Comparison of ENCODE assay signal across 1 cellular context in genomic region chr17:81976332-81977210, GRCh38.
TF ChIP-seq lines count a peak whose summit lies in the region.

No MANE protein-coding gene starts in this region.

TF ChIP-seq in K562, 482 proteins besides CTCF, POLR2A, EP300 and RAD21 (continued from another document and continues in another):
- no peak for TF ChIP-seq FOS (IDR thresholded peaks at IDR 0.05; ENCODE audit: extremely low read depth, insufficient read length)
- TF ChIP-seq, protein P1, sequence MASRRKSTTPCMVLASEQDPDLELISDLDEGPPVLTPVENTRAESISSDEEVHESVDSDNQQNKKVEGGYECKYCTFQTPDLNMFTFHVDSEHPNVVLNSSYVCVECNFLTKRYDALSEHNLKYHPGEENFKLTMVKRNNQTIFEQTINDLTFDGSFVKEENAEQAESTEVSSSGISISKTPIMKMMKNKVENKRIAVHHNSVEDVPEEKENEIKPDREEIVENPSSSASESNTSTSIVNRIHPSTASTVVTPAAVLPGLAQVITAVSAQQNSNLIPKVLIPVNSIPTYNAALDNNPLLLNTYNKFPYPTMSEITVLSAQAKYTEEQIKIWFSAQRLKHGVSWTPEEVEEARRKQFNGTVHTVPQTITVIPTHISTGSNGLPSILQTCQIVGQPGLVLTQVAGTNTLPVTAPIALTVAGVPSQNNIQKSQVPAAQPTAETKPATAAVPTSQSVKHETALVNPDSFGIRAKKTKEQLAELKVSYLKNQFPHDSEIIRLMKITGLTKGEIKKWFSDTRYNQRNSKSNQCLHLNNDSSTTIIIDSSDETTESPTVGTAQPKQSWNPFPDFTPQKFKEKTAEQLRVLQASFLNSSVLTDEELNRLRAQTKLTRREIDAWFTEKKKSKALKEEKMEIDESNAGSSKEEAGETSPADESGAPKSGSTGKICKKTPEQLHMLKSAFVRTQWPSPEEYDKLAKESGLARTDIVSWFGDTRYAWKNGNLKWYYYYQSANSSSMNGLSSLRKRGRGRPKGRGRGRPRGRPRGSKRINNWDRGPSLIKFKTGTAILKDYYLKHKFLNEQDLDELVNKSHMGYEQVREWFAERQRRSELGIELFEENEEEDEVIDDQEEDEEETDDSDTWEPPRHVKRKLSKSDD (conservative IDR thresholded peaks at IDR 0.05; ENCODE audit: low read length), result no peak
- no peak for TF ChIP-seq PHF21A (IDR thresholded peaks at IDR 0.05; ENCODE audit: borderline replicate concordance, low read depth)
- no peak; the same call in 1 of the 2 replicates for TF ChIP-seq RB1 (IDR thresholded peaks at IDR 0.05; ENCODE audit: low read depth)
- no peak for TF ChIP-seq RFX7 (CRISPR knock-in tag; IDR thresholded peaks at IDR 0.05)
- TF ChIP-seq, protein P2, sequence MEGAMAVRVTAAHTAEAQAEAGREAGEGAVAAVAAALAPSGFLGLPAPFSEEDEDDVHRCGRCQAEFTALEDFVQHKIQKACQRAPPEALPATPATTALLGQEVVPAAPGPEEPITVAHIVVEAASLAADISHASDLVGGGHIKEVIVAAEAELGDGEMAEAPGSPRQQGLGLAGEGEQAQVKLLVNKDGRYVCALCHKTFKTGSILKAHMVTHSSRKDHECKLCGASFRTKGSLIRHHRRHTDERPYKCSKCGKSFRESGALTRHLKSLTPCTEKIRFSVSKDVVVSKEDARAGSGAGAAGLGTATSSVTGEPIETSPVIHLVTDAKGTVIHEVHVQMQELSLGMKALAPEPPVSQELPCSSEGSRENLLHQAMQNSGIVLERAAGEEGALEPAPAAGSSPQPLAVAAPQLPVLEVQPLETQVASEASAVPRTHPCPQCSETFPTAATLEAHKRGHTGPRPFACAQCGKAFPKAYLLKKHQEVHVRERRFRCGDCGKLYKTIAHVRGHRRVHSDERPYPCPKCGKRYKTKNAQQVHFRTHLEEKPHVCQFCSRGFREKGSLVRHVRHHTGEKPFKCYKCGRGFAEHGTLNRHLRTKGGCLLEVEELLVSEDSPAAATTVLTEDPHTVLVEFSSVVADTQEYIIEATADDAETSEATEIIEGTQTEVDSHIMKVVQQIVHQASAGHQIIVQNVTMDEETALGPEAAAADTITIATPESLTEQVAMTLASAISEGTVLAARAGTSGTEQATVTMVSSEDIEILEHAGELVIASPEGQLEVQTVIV (CRISPR knock-in tag; IDR thresholded peaks at IDR 0.05; ENCODE audit: borderline replicate concordance), result no peak
- no peak for TF ChIP-seq STAG1 (CRISPR knock-in tag; IDR thresholded peaks at IDR 0.05; ENCODE audit: borderline replicate concordance)
- peak; percentile 57; the same call in 1 of the 2 replicates for TF ChIP-seq ZNF707 (CRISPR knock-in tag; conservative IDR thresholded peaks at IDR 0.05)
- no peak for TF ChIP-seq BACH1 (tag; IDR thresholded peaks at IDR 0.05)
- no peak for TF ChIP-seq ZBTB7A (IDR thresholded peaks at IDR 0.05; ENCODE audit: borderline replicate concordance, control insufficient read depth, low read depth, low read length)
- no peak for TF ChIP-seq ETV1 (tag; conservative IDR thresholded peaks at IDR 0.05; ENCODE audit: low read depth)
- peak; percentile 81 for TF ChIP-seq ZNF395 (CRISPR knock-in tag; IDR thresholded peaks at IDR 0.05)
- no peak for TF ChIP-seq SNRNP70 (optimal IDR thresholded peaks at IDR 0.05; ENCODE audit: low read depth, low read length)
- TF ChIP-seq, protein P3, sequence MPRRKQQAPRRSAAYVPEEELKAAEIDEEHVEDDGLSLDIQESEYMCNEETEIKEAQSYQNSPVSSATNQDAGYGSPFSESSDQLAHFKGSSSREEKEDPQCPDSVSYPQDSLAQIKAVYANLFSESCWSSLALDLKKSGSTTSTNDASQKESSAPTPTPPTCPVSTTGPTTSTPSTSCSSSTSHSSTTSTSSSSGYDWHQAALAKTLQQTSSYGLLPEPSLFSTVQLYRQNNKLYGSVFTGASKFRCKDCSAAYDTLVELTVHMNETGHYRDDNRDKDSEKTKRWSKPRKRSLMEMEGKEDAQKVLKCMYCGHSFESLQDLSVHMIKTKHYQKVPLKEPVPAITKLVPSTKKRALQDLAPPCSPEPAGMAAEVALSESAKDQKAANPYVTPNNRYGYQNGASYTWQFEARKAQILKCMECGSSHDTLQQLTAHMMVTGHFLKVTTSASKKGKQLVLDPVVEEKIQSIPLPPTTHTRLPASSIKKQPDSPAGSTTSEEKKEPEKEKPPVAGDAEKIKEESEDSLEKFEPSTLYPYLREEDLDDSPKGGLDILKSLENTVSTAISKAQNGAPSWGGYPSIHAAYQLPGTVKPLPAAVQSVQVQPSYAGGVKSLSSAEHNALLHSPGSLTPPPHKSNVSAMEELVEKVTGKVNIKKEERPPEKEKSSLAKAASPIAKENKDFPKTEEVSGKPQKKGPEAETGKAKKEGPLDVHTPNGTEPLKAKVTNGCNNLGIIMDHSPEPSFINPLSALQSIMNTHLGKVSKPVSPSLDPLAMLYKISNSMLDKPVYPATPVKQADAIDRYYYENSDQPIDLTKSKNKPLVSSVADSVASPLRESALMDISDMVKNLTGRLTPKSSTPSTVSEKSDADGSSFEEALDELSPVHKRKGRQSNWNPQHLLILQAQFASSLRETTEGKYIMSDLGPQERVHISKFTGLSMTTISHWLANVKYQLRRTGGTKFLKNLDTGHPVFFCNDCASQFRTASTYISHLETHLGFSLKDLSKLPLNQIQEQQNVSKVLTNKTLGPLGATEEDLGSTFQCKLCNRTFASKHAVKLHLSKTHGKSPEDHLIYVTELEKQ (CRISPR knock-in tag; IDR thresholded peaks at IDR 0.05), result no peak
- no peak for TF ChIP-seq SIRT6 (IDR thresholded peaks at IDR 0.05; ENCODE audit: low read depth, low read length)
- TF ChIP-seq CREB3 (tag; conservative IDR thresholded peaks at IDR 0.05; ENCODE audit: low read depth), result peak; percentile 79; the same call in 1 of the 2 replicates
- TF ChIP-seq, protein P4, sequence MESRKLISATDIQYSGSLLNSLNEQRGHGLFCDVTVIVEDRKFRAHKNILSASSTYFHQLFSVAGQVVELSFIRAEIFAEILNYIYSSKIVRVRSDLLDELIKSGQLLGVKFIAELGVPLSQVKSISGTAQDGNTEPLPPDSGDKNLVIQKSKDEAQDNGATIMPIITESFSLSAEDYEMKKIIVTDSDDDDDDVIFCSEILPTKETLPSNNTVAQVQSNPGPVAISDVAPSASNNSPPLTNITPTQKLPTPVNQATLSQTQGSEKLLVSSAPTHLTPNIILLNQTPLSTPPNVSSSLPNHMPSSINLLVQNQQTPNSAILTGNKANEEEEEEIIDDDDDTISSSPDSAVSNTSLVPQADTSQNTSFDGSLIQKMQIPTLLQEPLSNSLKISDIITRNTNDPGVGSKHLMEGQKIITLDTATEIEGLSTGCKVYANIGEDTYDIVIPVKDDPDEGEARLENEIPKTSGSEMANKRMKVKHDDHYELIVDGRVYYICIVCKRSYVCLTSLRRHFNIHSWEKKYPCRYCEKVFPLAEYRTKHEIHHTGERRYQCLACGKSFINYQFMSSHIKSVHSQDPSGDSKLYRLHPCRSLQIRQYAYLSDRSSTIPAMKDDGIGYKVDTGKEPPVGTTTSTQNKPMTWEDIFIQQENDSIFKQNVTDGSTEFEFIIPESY (CRISPR knock-in tag; IDR thresholded peaks at IDR 0.05), result 0 out of 2 replicates have a peak, but pooled peaks have one; percentile 46
- no peak; the same call in 1 of the 2 replicates for TF ChIP-seq ZNF766 (CRISPR knock-in tag; conservative IDR thresholded peaks at IDR 0.05)
- no peak for TF ChIP-seq ATF7 (IDR thresholded peaks at IDR 0.05)
- no peak for TF ChIP-seq ATF6 (CRISPR knock-in tag; IDR thresholded peaks at IDR 0.05)
- TF ChIP-seq, protein P5, sequence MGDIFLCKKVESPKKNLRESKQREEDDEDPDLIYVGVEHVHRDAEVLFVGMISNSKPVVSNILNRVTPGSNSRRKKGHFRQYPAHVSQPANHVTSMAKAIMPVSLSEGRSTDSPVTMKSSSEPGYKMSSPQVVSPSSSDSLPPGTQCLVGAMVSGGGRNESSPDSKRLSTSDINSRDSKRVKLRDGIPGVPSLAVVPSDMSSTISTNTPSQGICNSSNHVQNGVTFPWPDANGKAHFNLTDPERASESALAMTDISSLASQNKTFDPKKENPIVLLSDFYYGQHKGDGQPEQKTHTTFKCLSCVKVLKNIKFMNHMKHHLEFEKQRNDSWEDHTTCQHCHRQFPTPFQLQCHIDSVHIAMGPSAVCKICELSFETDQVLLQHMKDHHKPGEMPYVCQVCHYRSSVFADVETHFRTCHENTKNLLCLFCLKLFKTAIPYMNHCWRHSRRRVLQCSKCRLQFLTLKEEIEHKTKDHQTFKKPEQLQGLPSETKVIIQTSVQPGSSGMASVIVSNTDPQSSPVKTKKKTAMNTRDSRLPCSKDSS (IDR thresholded peaks at IDR 0.05; ENCODE audit: low read depth, partially characterized antibody), result no peak
- no peak for TF ChIP-seq ELF1 (tag; IDR thresholded peaks at IDR 0.05)
- TF ChIP-seq ZNF695 (CRISPR knock-in tag; IDR thresholded peaks at IDR 0.05), result no peak
- TF ChIP-seq ZNF232 (CRISPR knock-in tag; IDR thresholded peaks at IDR 0.05), result peak; percentile 36; the same call in 1 of the 2 replicates
- no peak for TF ChIP-seq ZNF12 (CRISPR knock-in tag; IDR thresholded peaks at IDR 0.05)
- TF ChIP-seq BCL6 (CRISPR knock-in tag; IDR thresholded peaks at IDR 0.05), result no peak
- no peak for TF ChIP-seq ZBTB12 (CRISPR knock-in tag; IDR thresholded peaks at IDR 0.05)
- TF ChIP-seq POLR2AphosphoS2 (IDR thresholded peaks at IDR 0.05; ENCODE audit: low read length), result no peak
- no peak for TF ChIP-seq PHF8 (IDR thresholded peaks at IDR 0.05; ENCODE audit: borderline replicate concordance, low read length)
- TF ChIP-seq SMAD4 (CRISPR knock-in tag; conservative IDR thresholded peaks at IDR 0.05), result peak; percentile 60
- TF ChIP-seq ZNF239 (CRISPR knock-in tag; IDR thresholded peaks at IDR 0.05), result no peak
- TF ChIP-seq CBX5 (IDR thresholded peaks at IDR 0.05; ENCODE audit: borderline replicate concordance, low read depth), result no peak
- no peak for TF ChIP-seq ZBTB8A (IDR thresholded peaks at IDR 0.05; ENCODE audit: partially characterized antibody)
- no peak for TF ChIP-seq MCM3 (IDR thresholded peaks at IDR 0.05)
- no peak for TF ChIP-seq TBL1XR1 (IDR thresholded peaks at IDR 0.05; ENCODE audit: low read length in 2 of 2)
- TF ChIP-seq KDM2B (CRISPR knock-in tag; IDR thresholded peaks at IDR 0.05), result no peak
- no peak for TF ChIP-seq ZNF347 (CRISPR knock-in tag; IDR thresholded peaks at IDR 0.05; ENCODE audit: low read depth)
- TF ChIP-seq USF2 (CRISPR knock-in tag; IDR thresholded peaks at IDR 0.05), result 0 out of 2 replicates have a peak, but pooled peaks have one; percentile 31
